ENCODE assay signal across 27 cellular contexts in genomic region chr3:95162794-95163193, GRCh38.
"Had no signal": no experiment of that assay in that cellular context is flagged by ENCODE, and none has a peak within 500 bp of the region (broad histone marks: within the 10 kb centered on the region; RNA-seq: fewer than 3 reads in every experiment).

No MANE protein-coding gene starts in this region.

- H3K4me2 ChIP-seq: neural progenitor cell, smooth muscle cell had no signal

- H3K27ac ChIP-seq: left ventricle myocardium inferior, neural progenitor cell, neutrophil, ovary, right atrium auricular region, right lobe of liver, tibial nerve, uterus had no signal

- H3K9me3 ChIP-seq: neutrophil, ovary, right lobe of liver, tibial nerve, uterus had no signal

- ATAC-seq: left colon; natural killer cell; right lobe of liver; stimulated activated memory B cell treated with anti-CD40 and anti-IgM and Interleukin-4, amounts not matched to agents 10 μg/mL and 1 μg/mL and 100 μg/mL, for 72 hours; stimulated activated naive CD8-positive, alpha-beta T cell treated with anti-CD3 and anti-CD28 coated beads, Interleukin-15, amount 100 ng/mL, for 72 hours had no signal

- H2AFZ ChIP-seq: neural progenitor cell had no signal

- DNase-seq: hypothalamus; immature natural killer cell; kidney; left colon; left ventricle myocardium inferior; mesendoderm; naive B cell; natural killer cell; nephron progenitor cell; occipital lobe; ovary; right lobe of liver; stimulated activated CD4-positive, alpha-beta T cell treated with anti-CD3 and anti-CD28 coated beads, Interleukin-1b, Interleukin-23, amount 100 ng/mL, for 48 hours; stimulated activated CD4-positive, alpha-beta T cell treated with anti-CD3 and anti-CD28 coated beads, Interleukin-2, amount 100 ng/mL, for 48 hours; stimulated activated CD4-positive, alpha-beta T cell treated with anti-CD3 and anti-CD28 coated beads, Interleukin-4, amount 100 ng/mL, for 4 hours; stimulated activated CD8-positive, alpha-beta memory T cell treated with anti-CD3 and anti-CD28 coated beads, Interleukin-4, amount 100 ng/mL, for 48 hours; stimulated activated naive CD4-positive, alpha-beta T cell treated with Interleukin-2 at 50 U/mL for 16 hours; stimulated activated naive CD8-positive, alpha-beta T cell treated with anti-CD3 and anti-CD28 coated beads, Interleukin-15, amount 100 ng/mL, for 72 hours; substantia nigra; uterus had no signal

- H3K9ac ChIP-seq: neural progenitor cell had no signal

- H3K4me1 ChIP-seq: left ventricle myocardium inferior, neural progenitor cell, right atrium auricular region, right lobe of liver, tibial nerve, uterus had no signal

- H3K27me3 ChIP-seq: neural progenitor cell, neutrophil, ovary, right atrium auricular region, right lobe of liver, tibial nerve, uterus had no signal

- H3K36me3 ChIP-seq: left ventricle myocardium inferior, neural progenitor cell, neutrophil, ovary, right atrium auricular region, right lobe of liver, tibial nerve, uterus had no signal

- H3K4me3 ChIP-seq: left ventricle myocardium inferior, lung, neural progenitor cell, ovary, right atrium auricular region, right lobe of liver, smooth muscle cell, tibial nerve, uterus had no signal
